ENCODE assay signal across 19 cellular contexts in genomic region chr4:1384675-1385372, GRCh38. TPM values are rescaled to one million over a fixed set of nuclear protein-coding genes. Genes with fewer than 3 reads are reported as not detected.
A peak's percentile ranks its signal among the peaks of the same experiment; 100 is the strongest.
DNase-seq lines count a peak whose midpoint lies in the region; ATAC-seq and TF ChIP-seq lines count a peak whose summit lies in the region.
"Had no signal": no experiment of that assay in that cellular context is flagged by ENCODE, and none has a peak within 500 bp of the region (broad histone marks: within the 10 kb centered on the region; RNA-seq: fewer than 3 reads in every experiment).

No MANE protein-coding gene starts in this region.

- peaks cover 0 to 8% of the 10 kb centered on the region in 2 donors for H3K9me3 ChIP-seq in right atrium auricular region
- no peaks in the 10 kb centered on the region for H3K9me3 ChIP-seq in body of pancreas
- peaks cover 9% of the 10 kb centered on the region for H3K9me3 ChIP-seq in lower lobe of right lung
- H3K9me3 ChIP-seq in spleen, result peaks cover 4 to 33% (median 24%) of the 10 kb centered on the region in 8 donors
- H3K9me3 ChIP-seq in SK-N-SH, result no peaks in the 10 kb centered on the region
- H3K9me3 ChIP-seq: HAP-1 had no signal

- no peak overlapping the region for H2AFZ ChIP-seq in SK-N-SH (ENCODE audit: low read depth)

- no peak for ATAC-seq in Right ventricle myocardium superior (ENCODE audit: poor library complexity)
- no peak for ATAC-seq in body of pancreas
- ATAC-seq in lower lobe of right lung, result no peak
- ATAC-seq in HG03460 (IDR thresholded peaks at IDR 0.05; ENCODE audit: unreplicated experiment), result no peak
- ATAC-seq: GM12878, Panc1 had no signal

- no peaks in the 10 kb centered on the region for H3K4me1 ChIP-seq in right atrium auricular region
- H3K4me1 ChIP-seq in body of pancreas, result peaks cover 3% of the 10 kb centered on the region
- no peaks in the 10 kb centered on the region for H3K4me1 ChIP-seq in lower lobe of right lung
- no peaks in the 10 kb centered on the region for H3K4me1 ChIP-seq in spleen
- H3K4me1 ChIP-seq in SK-N-SH (ENCODE audit: control insufficient read depth in 1 of 2, insufficient read depth in 2 of 2, low read depth in 1 of 2, low read length in 1 of 2), result no peaks in the 10 kb centered on the region
- H3K4me1 ChIP-seq: HAP-1 had no signal

- CTCF ChIA-PET in SK-N-SH (lab: Yijun Ruan, JAX), result no interaction called here

- POLR2A ChIA-PET in SK-N-SH (lab: Yijun Ruan, JAX), result interaction anchor here (0.6 kb wide), 1 partner anchor 462 kb away, joined by 3 read pairs; no protein-coding TSS in a partner anchor

- H3K9ac ChIP-seq in SK-N-SH, result no peak overlapping the region

- H3F3A ChIP-seq in SK-N-SH (replicated peaks; ENCODE audit: insufficient read depth), result no peaks in the 10 kb centered on the region

- TF ChIP-seq EP300 in SK-N-SH (IDR thresholded peaks at IDR 0.05; ENCODE audit: borderline replicate concordance in 1 of 2, low read depth in 1 of 2, low read length in 1 of 2), result no peak

- no peaks in the 10 kb centered on the region for H3K27me3 ChIP-seq in right atrium auricular region
- H3K27me3 ChIP-seq in body of pancreas, result no peaks in the 10 kb centered on the region
- no peaks in the 10 kb centered on the region for H3K27me3 ChIP-seq in lower lobe of right lung (ENCODE audit: low read depth)
- H3K27me3 ChIP-seq in spleen (replicated peaks in 1 of 7), result no peaks in the 10 kb centered on the region
- H3K27me3 ChIP-seq in SK-N-SH (ENCODE audit: insufficient read depth), result no peaks in the 10 kb centered on the region

- TF ChIP-seq CTCF in right atrium auricular region (IDR thresholded peaks at IDR 0.05), result no peak
- TF ChIP-seq CTCF in body of pancreas (IDR thresholded peaks at IDR 0.05), result no peak
- no peak for TF ChIP-seq CTCF in lower lobe of right lung (IDR thresholded peaks at IDR 0.05)
- TF ChIP-seq CTCF in spleen (IDR thresholded peaks at IDR 0.05 in 8 of 11, conservative IDR thresholded peaks at IDR 0.05 in 3 of 11), result no peak
- TF ChIP-seq CTCF in SK-N-SH (IDR thresholded peaks at IDR 0.05), result no peak

- TF ChIP-seq RAD21 in SK-N-SH (IDR thresholded peaks at IDR 0.05; ENCODE audit: low read length), result no peak

- no peaks in the 10 kb centered on the region for H3K79me2 ChIP-seq in SK-N-SH (ENCODE audit: insufficient read depth)

- no peak overlapping the region for H3K4me2 ChIP-seq in SK-N-SH

- H3K27ac ChIP-seq in right atrium auricular region (no peak overlapping the region), body of pancreas (no peak overlapping the region), lower lobe of right lung (no peak overlapping the region), spleen (no peak overlapping the region), SK-N-SH (ENCODE audit: low read depth in 2 of 2, low read length in 1 of 2) (no peak overlapping the region)

- H3K36me3 ChIP-seq in right atrium auricular region, result peaks cover 20% of the 10 kb centered on the region
- H3K36me3 ChIP-seq in body of pancreas (replicated peaks in 1 of 2; ENCODE audit: insufficient read depth in 1 of 2, low read depth in 2 of 2), result peaks cover 0 to 1% of the 10 kb centered on the region in 2 donors
- peaks cover 58% of the 10 kb centered on the region for H3K36me3 ChIP-seq in lower lobe of right lung
- H3K36me3 ChIP-seq in spleen, result peaks cover 0 to 98% (median 44%) of the 10 kb centered on the region in 6 donors
- H3K36me3 ChIP-seq in SK-N-SH (replicated peaks in 1 of 2; ENCODE audit: control insufficient read depth in 1 of 2, insufficient read depth in 2 of 2, low read length in 1 of 2), result peaks cover 25 to 36% of the 10 kb centered on the region in 2 experiments
- H3K36me3 ChIP-seq: HAP-1 had no signal

- no peak overlapping the region for H3K4me3 ChIP-seq in right atrium auricular region
- H3K4me3 ChIP-seq in body of pancreas, result no peak overlapping the region
- no peak overlapping the region for H3K4me3 ChIP-seq in lower lobe of right lung
- H3K4me3 ChIP-seq in spleen, result no peak overlapping the region
- no peak overlapping the region for H3K4me3 ChIP-seq in SK-N-SH (ENCODE audit: low read depth in 2 of 2, low read length in 1 of 2)
- H3K4me3 ChIP-seq: GM12878, HAP-1 had no signal

- intact Hi-C loops in Right ventricle myocardium superior (cut with DNase I) (no loop called here), body of pancreas (cut with DNase I) (no loop called here), lower lobe of right lung (cut with DNase I) (no loop called here), spleen (cut with DNase I; ENCODE audit: low total_unique reads) (no loop called here)

- WGBS in body of pancreas, 2 donors, result 91 to 100% methylated on average over 1 to 16 of the region's 16 CpGs
- WGBS in spleen, 5 donors, result 80 to 94% (median 92%) methylated on average over 9 to 16 of the region's 16 CpGs
- 93% methylated on average over 3 of the region's 16 CpGs for WGBS in SK-N-SH (ENCODE audit: low lambda C conversion rate)

- DNase-seq in Right ventricle myocardium superior (peak; percentile 21), right atrium auricular region (ENCODE audit: low spot score) (no peak), body of pancreas (peak in 3 of 4 donors; percentile 3 to 10 (median 8)), lower lobe of right lung (peak; percentile 31), spleen (peak; percentile 62), SK-N-SH (no peak), globus pallidus (ENCODE audit: low spot score) (no peak)
- DNase-seq: DMS53, Karpas-422, NCI-H1930, NCI-H2171 treated with DMSO at 0.1 percent for 48 hours, NCI-H82, SHP77 treated with DMSO at 0.1 percent for 48 hours had no signal

- H3K9me2 ChIP-seq in SK-N-SH, result no peaks in the 10 kb centered on the region

- H4K20me1 ChIP-seq in SK-N-SH (ENCODE audit: insufficient read depth), result no peaks in the 10 kb centered on the region

- TF ChIP-seq POLR2A in body of pancreas (IDR thresholded peaks at IDR 0.05), result no peak
- TF ChIP-seq POLR2A in spleen (IDR thresholded peaks at IDR 0.05), result no peak

TF ChIP-seq in SK-N-SH, 30 proteins besides CTCF, POLR2A, EP300 and RAD21:
- no peak for TF ChIP-seq SIN3A (IDR thresholded peaks at IDR 0.05; ENCODE audit: borderline replicate concordance, low read depth, low read length)

RNA-seq across cellular contexts. Expression of gene NKX1-1, which starts 21.4 kb away (rescaled TPM):
- total RNA-seq in Right ventricle myocardium superior (not detected), right atrium auricular region (not detected), body of pancreas (not detected), lower lobe of right lung (not detected), spleen (not detected)
- polyA plus RNA-seq in spleen (not detected), SK-N-SH (2012; rRNA removed) (not detected in 2 replicates)
- not detected in 2 replicates for polyA plus RNA-seq in SK-N-SH (2012; cell fraction: cytosol; rRNA removed)
- polyA plus RNA-seq in SK-N-SH (2012; cell fraction: nucleus; rRNA removed), result not detected in 2 replicates
- total RNA-seq: A172, GM12878, NCI-H460 had no signal
- polyA plus RNA-seq: GM12878 had no signal

RNA-seq across cellular contexts. Expression of gene UVSSA, which starts 37.8 kb away (rescaled TPM):
- total RNA-seq in Right ventricle myocardium superior (6.7 TPM), right atrium auricular region (1 to 10 TPM; 4.4 to 7.5 TPM), body of pancreas (10 to 100 TPM; 18.2 to 26.0 TPM), lower lobe of right lung (27.9 TPM), spleen (10 to 100 TPM; 23.9 to 54.0 (median 37.1) TPM)
- polyA plus RNA-seq in spleen (10 to 100 TPM in 2 of 3 donors, 1 to 10 TPM in 1; 3.0 to 15.5 (median 10.3) TPM), SK-N-SH (2012; rRNA removed) (14.5 and 14.9 TPM in 2 replicates)
- polyA plus RNA-seq in SK-N-SH (2012; cell fraction: cytosol; rRNA removed), result 5.2 and 6.2 TPM in 2 replicates
- polyA plus RNA-seq in SK-N-SH (2012; cell fraction: nucleus; rRNA removed), result 74.4 and 110 TPM in 2 replicates

Comparison
In these comparisons a context has a peak if more than half of its experiments do, and no peak if none do; other contexts are left out.
1. DNase-seq: peak in Right ventricle myocardium superior (single experiment), body of pancreas (3 of 4), lower lobe of right lung (single experiment) and spleen (single experiment); none in right atrium auricular region (single experiment), SK-N-SH (single experiment) and globus pallidus (single experiment).